Comparison of ENCODE assay signal across 2 cellular contexts in genomic region chr15:32904448-32904847, GRCh38.
TF ChIP-seq lines count a peak whose summit lies in the region.

No MANE protein-coding gene starts in this region.

TF ChIP-seq in A549, 52 proteins besides CTCF, POLR2A, EP300 and RAD21:
- TF ChIP-seq HMGXB4 (CRISPR knock-in tag; IDR thresholded peaks at IDR 0.05; ENCODE audit: borderline replicate concordance) (no peak), SMC3 (IDR thresholded peaks at IDR 0.05) (no peak), HOXB5 (CRISPR knock-in tag; IDR thresholded peaks at IDR 0.05) (no peak), EHMT2 (IDR thresholded peaks at IDR 0.05; ENCODE audit: low read depth) (no peak), MAFK (IDR thresholded peaks at IDR 0.05; ENCODE audit: partially characterized antibody) (peak; percentile 17), NFE2L2 (conservative IDR thresholded peaks at IDR 0.05; ENCODE audit: low read length) (0 out of 2 replicates have a peak, but pooled peaks have one; percentile 15), CHD4 (IDR thresholded peaks at IDR 0.05; ENCODE audit: borderline replicate concordance) (no peak)

TF ChIP-seq in IMR-90, 13 proteins besides CTCF, POLR2A, EP300 and RAD21 (continued from another document):
- TF ChIP-seq ELK1 (IDR thresholded peaks at IDR 0.05; ENCODE audit: borderline replicate concordance, low read depth, low read length): no peak
- TF ChIP-seq MAFK (IDR thresholded peaks at IDR 0.05; ENCODE audit: low read depth, low read length): no peak
- TF ChIP-seq BHLHE40 (IDR thresholded peaks at IDR 0.05; ENCODE audit: low read depth, low read length): no peak
- TF ChIP-seq USF2 (IDR thresholded peaks at IDR 0.05; ENCODE audit: low read depth, low read length): no peak
- no peak for TF ChIP-seq MXI1 (IDR thresholded peaks at IDR 0.05; ENCODE audit: borderline replicate concordance, low read depth, low read length)
TF ChIP-seq in IMR-90: peak in this region for 1.
